Comparison of ENCODE assay signal across 18 cellular contexts in the genomic region with DNA sequence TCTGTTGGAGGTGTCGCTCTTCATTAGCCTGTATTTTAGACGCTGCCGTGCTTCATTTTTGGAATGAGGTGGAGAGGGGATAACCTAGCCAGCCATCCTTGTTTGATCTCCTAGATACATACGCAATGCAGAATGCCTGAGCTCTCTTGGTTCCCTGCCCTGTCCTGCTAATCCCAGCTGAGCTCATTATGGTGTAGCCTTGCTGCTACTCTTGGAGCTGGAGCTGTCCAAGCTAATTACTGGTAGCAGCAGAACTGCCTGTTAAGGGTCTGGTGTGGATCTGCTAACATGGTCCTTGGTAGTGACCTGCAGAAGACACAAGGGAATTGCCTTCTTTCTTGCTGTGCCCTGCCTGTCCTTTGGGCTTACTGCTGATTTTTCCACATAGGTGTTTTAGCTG.
A peak's percentile ranks its signal among the peaks of the same experiment; 100 is the strongest.
DNase-seq lines count a peak whose midpoint lies in the region; ATAC-seq lines count a peak whose summit lies in the region.
"Had no signal": no experiment of that assay in that cellular context is flagged by ENCODE, and none has a peak within 500 bp of the region (broad histone marks: within the 10 kb centered on the region; RNA-seq: fewer than 3 reads in every experiment).

No MANE protein-coding gene starts in this region.

- peaks cover 0 to 1% of the 10 kb centered on the region in 2 donors for H3K9me3 Mint-ChIP-seq in activated T-cell treated with anti-CD3 and anti-CD28 coated beads, Interleukin-2, amount 50 U/mL, for 72 hours
- H3K9me3 Mint-ChIP-seq: CD8-positive, alpha-beta T cell; H9 had no signal

- no peaks in the 10 kb centered on the region for H3K4me1 Mint-ChIP-seq in activated T-cell treated with anti-CD3 and anti-CD28 coated beads, Interleukin-2, amount 50 U/mL, for 72 hours (ENCODE audit: low read depth)
- H3K4me1 Mint-ChIP-seq: B cell, IgD-negative memory B cell had no signal

- no peak overlapping the region for H3K14ac ChIP-seq in trophoblast cell (ENCODE audit: low read length)

- no peak overlapping the region for H4K91ac ChIP-seq in trophoblast cell (ENCODE audit: low read depth, low read length)

- H3K36me3 ChIP-seq in trophoblast cell (ENCODE audit: control insufficient read depth in 1 of 2, insufficient read depth in 2 of 2, low read length in 2 of 2): no peaks in the 10 kb centered on the region

- no peaks in the 10 kb centered on the region for H3K27me3 ChIP-seq in trophoblast cell (ENCODE audit: insufficient read depth, low read length)

- no peak overlapping the region for H3K18ac ChIP-seq in trophoblast cell (ENCODE audit: low read length)

- H2AK5ac ChIP-seq in trophoblast cell (ENCODE audit: low read length): no peak overlapping the region

- no peaks in the 10 kb centered on the region for H3K79me1 ChIP-seq in trophoblast cell (ENCODE audit: low read length)

- H3K4me3 Mint-ChIP-seq in activated T-cell treated with anti-CD3 and anti-CD28 coated beads, Interleukin-2, amount 50 U/mL, for 72 hours: no peak overlapping the region
- H3K4me3 Mint-ChIP-seq: B cell; CD8-positive, alpha-beta T cell; H9; IgD-negative memory B cell had no signal

- no peak overlapping the region for H4K8ac ChIP-seq in trophoblast cell (ENCODE audit: low read depth, low read length)

- no peak overlapping the region for H2BK120ac ChIP-seq in trophoblast cell (ENCODE audit: insufficient read depth, low read length, poor library complexity)

- H3K4me2 ChIP-seq in trophoblast cell (ENCODE audit: low read length): no peak overlapping the region

- no peak overlapping the region for H4K12ac ChIP-seq in trophoblast cell (ENCODE audit: low read depth, low read length)

- no peak overlapping the region for H3K27ac Mint-ChIP-seq in activated T-cell treated with anti-CD3 and anti-CD28 coated beads, Interleukin-2, amount 50 U/mL, for 72 hours
- H3K27ac Mint-ChIP-seq: B cell; CD8-positive, alpha-beta T cell; IgD-negative memory B cell had no signal

- no peak overlapping the region for H3K23ac ChIP-seq in trophoblast cell (ENCODE audit: low read length)

- H3K9ac ChIP-seq in trophoblast cell (ENCODE audit: low read length): peak overlapping the region; percentile 28

- H3K4me1 ChIP-seq in trophoblast cell (ENCODE audit: control insufficient read depth in 1 of 2, insufficient read depth in 2 of 2, low read length in 2 of 2): no peaks in the 10 kb centered on the region

- no peak overlapping the region for H3K4ac ChIP-seq in trophoblast cell (ENCODE audit: low read depth, low read length)

- no peaks in the 10 kb centered on the region for H3K79me2 ChIP-seq in trophoblast cell (ENCODE audit: control insufficient read depth, insufficient read depth, low read length, poor library complexity)

- no CpG with 5 or more reads among the region's 4 CpGs for WGBS in trophoblast cell (ENCODE audit: extremely low coverage, insufficient coverage, insufficient read length)

- no peaks in the 10 kb centered on the region for H3K27me3 Mint-ChIP-seq in activated T-cell treated with anti-CD3 and anti-CD28 coated beads, Interleukin-2, amount 50 U/mL, for 72 hours (ENCODE audit: low read depth)
- H3K27me3 Mint-ChIP-seq: B cell, IgD-negative memory B cell had no signal

- DNase-seq in ELF-1 (ENCODE audit: low read depth, low spot score) (peak; percentile 6), NCI-H69 (lab: John Stamatoyannopoulos, UW) (peak; percentile 23), ecto neural progenitor cell (ENCODE audit: low spot score) (peak; percentile 54), trophoblast cell (no peak), iPS-NIHi11 (ENCODE audit: low spot score) (no peak), NAMALWA (ENCODE audit: low spot score) (no peak), NCI-H1105 (lab: John Stamatoyannopoulos, UW) (no peak)
- no peak for DNase-seq in activated T-cell treated with anti-CD3 and anti-CD28 coated beads, Interleukin-2, amount 50 U/mL, for 72 hours
- DNase-seq: CD8-positive, alpha-beta T cell; EL; H9; NCI-H1436; NCI-H2029 treated with DMSO at 0.1 percent for 48 hours; Right ventricle myocardium superior had no signal

- H2BK5ac ChIP-seq in trophoblast cell (ENCODE audit: low read depth, low read length, poor library complexity): no peak overlapping the region

- no peak overlapping the region for H2AFZ ChIP-seq in trophoblast cell (ENCODE audit: insufficient read depth, low read length, poor library complexity)

- no peaks in the 10 kb centered on the region for H3K36me3 Mint-ChIP-seq in activated T-cell treated with anti-CD3 and anti-CD28 coated beads, Interleukin-2, amount 50 U/mL, for 72 hours (ENCODE audit: insufficient read depth in 2 of 2)
- H3K36me3 Mint-ChIP-seq: CD8-positive, alpha-beta T cell had no signal

- H3K27ac ChIP-seq in trophoblast cell (ENCODE audit: low read depth, low read length): no peak overlapping the region

- H3K4me3 ChIP-seq in trophoblast cell (ENCODE audit: low read depth, low read length): no peak overlapping the region

- no peak for ATAC-seq in activated T-cell treated with anti-CD3 and anti-CD28 coated beads, Interleukin-2, amount 50 U/mL, for 72 hours (replicated peaks in 1 of 2)
- ATAC-seq: CD8-positive, alpha-beta T cell; Panc1; SK-N-SH treated with all-trans-retinoic acid at 6 μM for 48 hours had no signal

- H2BK12ac ChIP-seq in trophoblast cell (ENCODE audit: low read length): no peak overlapping the region

- no peaks in the 10 kb centered on the region for H3K9me3 ChIP-seq in trophoblast cell (ENCODE audit: insufficient read depth, low read depth, low read length)

Comparison
In these comparisons a context has a peak if more than half of its experiments do, and no peak if none do; other contexts are left out.
1. DNase-seq: peak in ELF-1 (single experiment), NCI-H69 (single experiment) and ecto neural progenitor cell (single experiment); none in trophoblast cell (0 of 2), iPS-NIHi11 (single experiment), NAMALWA (single experiment), NCI-H1105 (single experiment) and activated T-cell treated with anti-CD3 and anti-CD28 coated beads, Interleukin-2, amount 50 U/mL, for 72 hours (0 of 2).